11 cellular contexts compared by ENCODE assay signal in genomic region chr21:45409466-45410150, GRCh38. TPM values are rescaled to one million over a fixed set of nuclear protein-coding genes. Genes with fewer than 3 reads are reported as not detected.
DNase-seq lines count a peak whose midpoint lies in the region; ATAC-seq and TF ChIP-seq lines count a peak whose summit lies in the region.
"Had no signal": no experiment of that assay in that cellular context is flagged by ENCODE, and none has a peak within 500 bp of the region (broad histone marks: within the 10 kb centered on the region; RNA-seq: fewer than 3 reads in every experiment).

No MANE protein-coding gene starts in this region.

- H3K4me1 ChIP-seq in right lobe of liver = peaks cover 0 to 31% (median 13%) of the 10 kb centered on the region in 4 donors
- H3K4me1 ChIP-seq in suprapubic skin = peaks cover 63% of the 10 kb centered on the region

- intact Hi-C loops in right lobe of liver (cut with DNase I) = loop anchor here in 1 of 2 donors (10.0 kb wide), 1 partner anchor 75 kb away; no protein-coding TSS in a partner anchor

- TF ChIP-seq POLR2A in right lobe of liver (IDR thresholded peaks at IDR 0.05) = peak; percentile 17
- TF ChIP-seq POLR2A in suprapubic skin (IDR thresholded peaks at IDR 0.05) = no peak

- ATAC-seq in right lobe of liver (peak; percentile 69 to 81 (median 79)), HG03565 (IDR thresholded peaks at IDR 0.05; ENCODE audit: unreplicated experiment) (no peak), GM18861 (IDR thresholded peaks at IDR 0.05; ENCODE audit: unreplicated experiment) (no peak)

- no peaks in the 10 kb centered on the region for H3K36me3 ChIP-seq in right lobe of liver
- no peaks in the 10 kb centered on the region for H3K36me3 ChIP-seq in suprapubic skin

- TF ChIP-seq EP300 in suprapubic skin (IDR thresholded peaks at IDR 0.05) = no peak

- H3K9me3 ChIP-seq in right lobe of liver (no peaks in the 10 kb centered on the region), suprapubic skin (no peaks in the 10 kb centered on the region)

- TF ChIP-seq CTCF in right lobe of liver (IDR thresholded peaks at IDR 0.05) (peak; percentile 8 to 27 (median 19)), suprapubic skin (IDR thresholded peaks at IDR 0.05) (no peak)

- H3K27ac ChIP-seq in epithelial cell of prostate = peak overlapping the region; percentile 19
- H3K27ac ChIP-seq in right lobe of liver = peak overlapping the region; percentile 47 to 81 (median 77)
- peak overlapping the region; percentile 65 for H3K27ac ChIP-seq in suprapubic skin

- H3K4me3 ChIP-seq in right lobe of liver (peak overlapping the region; percentile 9 to 35 (median 31)), suprapubic skin (peak overlapping the region; percentile 5)

- WGBS in right lobe of liver (ENCODE audit: insufficient coverage, low coverage, low lambda C conversion rate, missing lambda C conversion rate) = 40% methylated on average over 1 of the region's 29 CpGs
- 56% methylated on average over 8 of the region's 29 CpGs for WGBS in suprapubic skin

- DNase-seq in RPMI8226 = peak; percentile 66
- DNase-seq in epithelial cell of prostate (ENCODE audit: low read depth, low spot score) = peak; percentile 41
- peak; percentile 83 to 92 (median 92) for DNase-seq in right lobe of liver
- no peak for DNase-seq in suprapubic skin (ENCODE audit: low spot score in 2 of 2)
- no peak for DNase-seq in NCI-H2029 treated with DMSO at 0.1 percent for 48 hours (lab: John Stamatoyannopoulos, UW)
- DNase-seq in HuH-7 (ENCODE audit: low spot score) = no peak
- DNase-seq: activated CD4-positive, CD25-positive, alpha-beta regulatory T cell treated with anti-CD3 and anti-CD28 coated beads, Interleukin-2, amount 50 U/mL, for 72 hours; activated naive CD8-positive, alpha-beta T cell treated with anti-CD3 and anti-CD28 coated beads, Interleukin-2, amount 10 ng/mL, durations not matched to agents 7 days and 5 days; NCI-H1048 had no signal

- H3K27me3 ChIP-seq in right lobe of liver (no peaks in the 10 kb centered on the region), suprapubic skin (no peaks in the 10 kb centered on the region)

RNA-seq across cellular contexts. Expression of gene COL18A1, which starts 4.6 kb away (rescaled TPM):
- 100 to 1,000 TPM; 261 to 487 (median 297) TPM for total RNA-seq in right lobe of liver
- total RNA-seq in suprapubic skin = 100 to 1,000 TPM in 2 of 4 donors, 10 to 100 TPM in 2; 71.9 to 157 (median 101) TPM

Comparison
In these comparisons a context has a peak if more than half of its experiments do, and no peak if none do; other contexts are left out.
1. DNase-seq: peak in RPMI8226 (single experiment), epithelial cell of prostate (single experiment) and right lobe of liver (3 of 3); none in suprapubic skin (0 of 2), NCI-H2029 treated with DMSO at 0.1 percent for 48 hours (single experiment) and HuH-7 (single experiment).
2. H3K27ac ChIP-seq: peak in every context shown above with its lines; median percentile 77 in right lobe of liver; 65 in suprapubic skin; 19 in epithelial cell of prostate.
3. ATAC-seq: peak in right lobe of liver (4 of 4); none in HG03565 (single experiment) and GM18861 (single experiment).
4. CTCF ChIP-seq: peak in right lobe of liver (4 of 4); none in suprapubic skin (0 of 2).